Comparison of ENCODE assay signal across 23 cellular contexts in the genomic region with DNA sequence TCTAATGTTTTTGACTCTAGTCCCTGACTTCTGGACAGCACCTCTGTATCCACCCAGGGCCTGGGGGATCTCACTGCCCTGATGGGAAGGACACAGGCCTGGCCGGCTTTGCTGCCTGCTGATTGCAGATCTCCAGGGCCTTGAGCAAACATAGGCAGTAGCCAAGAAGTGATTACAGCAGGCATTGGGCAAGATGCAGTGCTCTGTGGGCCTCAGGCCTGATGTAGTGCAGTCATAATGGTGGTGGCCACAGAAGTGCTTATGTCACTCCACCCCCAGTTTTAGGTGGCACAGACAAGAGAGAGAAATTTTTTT.
A peak's percentile ranks its signal among the peaks of the same experiment; 100 is the strongest.
DNase-seq lines count a peak whose midpoint lies in the region; ATAC-seq and TF ChIP-seq lines count a peak whose summit lies in the region.
"Had no signal": no experiment of that assay in that cellular context is flagged by ENCODE, and none has a peak within 500 bp of the region (broad histone marks: within the 10 kb centered on the region; RNA-seq: fewer than 3 reads in every experiment).

No MANE protein-coding gene starts in this region.

- TF ChIP-seq CTCF in prostate gland (IDR thresholded peaks at IDR 0.05) (no peak), neural progenitor cell (IDR thresholded peaks at IDR 0.05) (no peak)

- no peak overlapping the region for H2AK5ac ChIP-seq in trophoblast cell (ENCODE audit: low read length)

- no peak overlapping the region for H4K91ac ChIP-seq in trophoblast cell (ENCODE audit: low read depth, low read length)

- H3K18ac ChIP-seq in trophoblast cell (ENCODE audit: low read length), result no peak overlapping the region

- intact Hi-C loops in prostate gland (cut with DNase I), result no loop called here

- no peak overlapping the region for H4K8ac ChIP-seq in trophoblast cell (ENCODE audit: low read depth, low read length)

- H3K79me1 ChIP-seq in trophoblast cell (ENCODE audit: low read length), result no peaks in the 10 kb centered on the region

- H3K4me1 ChIP-seq in prostate gland (replicated peaks) (no peaks in the 10 kb centered on the region), trophoblast cell (ENCODE audit: control insufficient read depth in 1 of 2, insufficient read depth in 2 of 2, low read length in 2 of 2) (no peaks in the 10 kb centered on the region), neural progenitor cell (peaks cover 8% of the 10 kb centered on the region)
- H3K4me1 ChIP-seq: uterus had no signal

- H3K27me3 ChIP-seq in prostate gland (replicated peaks; ENCODE audit: insufficient read depth), result no peaks in the 10 kb centered on the region
- no peaks in the 10 kb centered on the region for H3K27me3 ChIP-seq in trophoblast cell (ENCODE audit: insufficient read depth, low read length)
- H3K27me3 ChIP-seq in neural progenitor cell, result no peaks in the 10 kb centered on the region
- H3K27me3 ChIP-seq: brain microvascular endothelial cell, uterus had no signal

- H3K4me3 ChIP-seq in prostate gland, result no peak overlapping the region
- no peak overlapping the region for H3K4me3 ChIP-seq in trophoblast cell (ENCODE audit: low read depth, low read length)
- no peak overlapping the region for H3K4me3 ChIP-seq in neural progenitor cell
- H3K4me3 ChIP-seq: skin epidermis, uterus had no signal

- 45% methylated on average over 1 of the region's 1 CpG for WGBS in prostate gland
- no CpG with 5 or more reads among the region's 1 CpG for WGBS in trophoblast cell (ENCODE audit: extremely low coverage, insufficient coverage, insufficient read length)

- no peak overlapping the region for H3K23ac ChIP-seq in trophoblast cell (ENCODE audit: low read length)

- ATAC-seq in left lobe of liver (peak; percentile 91), HG03135 (IDR thresholded peaks at IDR 0.05; ENCODE audit: unreplicated experiment) (no peak)

- H3K79me2 ChIP-seq in trophoblast cell (ENCODE audit: control insufficient read depth, insufficient read depth, low read length, poor library complexity) (no peaks in the 10 kb centered on the region), neural progenitor cell (ENCODE audit: low read depth) (no peaks in the 10 kb centered on the region)

- no peak for TF ChIP-seq POLR2A in prostate gland (IDR thresholded peaks at IDR 0.05)

- H3K14ac ChIP-seq in trophoblast cell (ENCODE audit: low read length), result no peak overlapping the region

- H3K27me3 Mint-ChIP-seq in neural progenitor cell (ENCODE audit: insufficient read depth, low read depth), result peaks cover 5% of the 10 kb centered on the region

- H3K4me2 ChIP-seq in trophoblast cell (ENCODE audit: low read length) (no peak overlapping the region), neural progenitor cell (no peak overlapping the region)

- H3K27ac ChIP-seq in prostate gland (peak overlapping the region; percentile 20 to 22), trophoblast cell (ENCODE audit: low read depth, low read length) (no peak overlapping the region), neural progenitor cell (no peak overlapping the region)
- H3K27ac ChIP-seq: brain microvascular endothelial cell, skin epidermis, uterus had no signal

- H2BK12ac ChIP-seq in trophoblast cell (ENCODE audit: low read length), result no peak overlapping the region

- no peak overlapping the region for H3K4me3 Mint-ChIP-seq in neural progenitor cell
- H3K4me3 Mint-ChIP-seq: CD4-positive, alpha-beta T cell; immature natural killer cell had no signal

- no peaks in the 10 kb centered on the region for H4K20me1 ChIP-seq in neural progenitor cell (ENCODE audit: low read depth)

- H3K36me3 Mint-ChIP-seq in neural progenitor cell, result no peaks in the 10 kb centered on the region
- H3K36me3 Mint-ChIP-seq: immature natural killer cell had no signal

- H3K27ac Mint-ChIP-seq in neural progenitor cell, result no peak overlapping the region
- H3K27ac Mint-ChIP-seq: CD4-positive, alpha-beta T cell; immature natural killer cell had no signal

- H4K12ac ChIP-seq in trophoblast cell (ENCODE audit: low read depth, low read length), result no peak overlapping the region

- peaks cover 11% of the 10 kb centered on the region for H3K4me1 Mint-ChIP-seq in neural progenitor cell
- H3K4me1 Mint-ChIP-seq: immature natural killer cell had no signal

- H3F3A ChIP-seq in neural progenitor cell (ENCODE audit: low read depth), result no peaks in the 10 kb centered on the region

- no peak overlapping the region for H2BK120ac ChIP-seq in trophoblast cell (ENCODE audit: insufficient read depth, low read length, poor library complexity)

- H3K9me3 Mint-ChIP-seq in neural progenitor cell, result peaks cover 12% of the 10 kb centered on the region
- H3K9me3 Mint-ChIP-seq: CD4-positive, alpha-beta T cell; immature natural killer cell had no signal

- no peak overlapping the region for H2AFZ ChIP-seq in trophoblast cell (ENCODE audit: insufficient read depth, low read length, poor library complexity)
- no peak overlapping the region for H2AFZ ChIP-seq in neural progenitor cell (replicated peaks)

- H3K9ac ChIP-seq in trophoblast cell (ENCODE audit: low read length) (no peak overlapping the region), neural progenitor cell (no peak overlapping the region)

- no peaks in the 10 kb centered on the region for H3K9me3 ChIP-seq in prostate gland
- H3K9me3 ChIP-seq in trophoblast cell (ENCODE audit: insufficient read depth, low read depth, low read length), result no peaks in the 10 kb centered on the region
- H3K9me3 ChIP-seq in neural progenitor cell (ENCODE audit: low read depth), result no peaks in the 10 kb centered on the region
- H3K9me3 ChIP-seq: uterus had no signal

- no peak overlapping the region for H2BK5ac ChIP-seq in trophoblast cell (ENCODE audit: low read depth, low read length, poor library complexity)

- DNase-seq in CD1c-positive myeloid dendritic cell (ENCODE audit: extremely low spot score), result peak; percentile 60
- peak; percentile 81 to 91 for DNase-seq in NOMO-1 (lab: John Stamatoyannopoulos, UW; ENCODE audit: unreplicated experiment in 2 of 2)
- DNase-seq in left lobe of liver (ENCODE audit: low spot score), result peak; percentile 94
- DNase-seq in prostate gland (ENCODE audit: low spot score), result peak; percentile 67
- DNase-seq in trophoblast cell, result no peak
- no peak for DNase-seq in neural progenitor cell (ENCODE audit: low spot score)
- DNase-seq: activated CD4-positive, CD25-positive, alpha-beta regulatory T cell treated with anti-CD3 and anti-CD28 coated beads, Interleukin-2, amount 50 U/mL, for 72 hours; activated gamma-delta T cell treated with Interleukin-2 at 50 U/mL for 16 hours; activated T-cell treated with anti-CD3 and anti-CD28 coated beads, Interleukin-2, amount 50 U/mL, for 1 hour; brain microvascular endothelial cell; CD4-positive, alpha-beta T cell; DMS 273 treated with DMSO at 0.1 percent for 48 hours; effector memory CD4-positive, alpha-beta T cell; foreskin melanocyte; immature natural killer cell; KBM-7; NCI-H1694; NCI-H748 treated with DMSO at 0.1 percent for 48 hours; SIG-M5; substantia nigra; uterus had no signal

- no peak overlapping the region for H3K4ac ChIP-seq in trophoblast cell (ENCODE audit: low read depth, low read length)

- no peaks in the 10 kb centered on the region for H3K36me3 ChIP-seq in prostate gland
- H3K36me3 ChIP-seq in trophoblast cell (ENCODE audit: control insufficient read depth in 1 of 2, insufficient read depth in 2 of 2, low read length in 2 of 2), result no peaks in the 10 kb centered on the region
- no peaks in the 10 kb centered on the region for H3K36me3 ChIP-seq in neural progenitor cell
- H3K36me3 ChIP-seq: brain microvascular endothelial cell, uterus had no signal

Comparison
In these comparisons a context has a peak if more than half of its experiments do, and no peak if none do; other contexts are left out.
1. DNase-seq: peak in CD1c-positive myeloid dendritic cell (single experiment), NOMO-1 (2 of 2), left lobe of liver (single experiment) and prostate gland (single experiment); none in trophoblast cell (0 of 2) and neural progenitor cell (single experiment).
2. H3K27ac ChIP-seq: peak in prostate gland (2 of 2); none in trophoblast cell (single experiment) and neural progenitor cell (single experiment).